ENCODE assay signal across 1 cellular context in genomic region chrX:49064303-49064702, GRCh38.
TF ChIP-seq lines count a peak whose summit lies in the region.

No MANE protein-coding gene starts in this region.

TF ChIP-seq in HepG2, 621 proteins besides CTCF, POLR2A, EP300 and RAD21:
- no peak for TF ChIP-seq ETV5 (CRISPR knock-in tag; IDR thresholded peaks at IDR 0.05; ENCODE audit: borderline replicate concordance)
- TF ChIP-seq MXD4 (CRISPR knock-in tag; IDR thresholded peaks at IDR 0.05): no peak
- no peak for TF ChIP-seq ATF2 (CRISPR knock-in tag; IDR thresholded peaks at IDR 0.05)
- TF ChIP-seq ZNF569 (CRISPR knock-in tag; IDR thresholded peaks at IDR 0.05; ENCODE audit: borderline replicate concordance): no peak
- no peak for TF ChIP-seq ZNF563 (CRISPR knock-in tag; IDR thresholded peaks at IDR 0.05)
